8 cellular contexts compared by ENCODE assay signal in genomic region chr2:86562891-86563649, GRCh38. TPM values are rescaled to one million over a fixed set of nuclear protein-coding genes. Genes with fewer than 3 reads are reported as not detected.
DNase-seq lines count a peak whose midpoint lies in the region; ATAC-seq, FAIRE-seq and TF ChIP-seq lines count a peak whose summit lies in the region.

CHMP3 (minus strand) TSS chr2:86563443; CDS start chr2:86563348, 95 bp downstream.

- H4K20me1 ChIP-seq in H1 (replicated peaks in 1 of 2; ENCODE audit: control insufficient read depth in 1 of 2, insufficient read depth in 2 of 2, low read length in 2 of 2): no peaks in the 10 kb centered on the region

- H4K91ac ChIP-seq in H1 (replicated peaks; ENCODE audit: insufficient read length, low read length) (peak within 1 kb of the TSS; percentile 98), mesenchymal stem cell (ENCODE audit: low read length) (peak within 1 kb of the TSS; percentile 84)

- H3K9ac ChIP-seq in H1 (replicated peaks in 1 of 4; ENCODE audit: extremely low read depth in 1 of 4, low read depth in 3 of 4, low read length in 3 of 4) (peak within 1 kb of the TSS; percentile 89 to 99 (median 98)), mesenchymal stem cell (ENCODE audit: low read length) (peak within 1 kb of the TSS; percentile 100)

- H3K23me2 ChIP-seq in H1 (ENCODE audit: low read depth, low read length): peaks cover 5% of the 10 kb centered on the region; the same call in 1 of the 2 replicates

- TF ChIP-seq EP300 in H1 (IDR thresholded peaks at IDR 0.05; ENCODE audit: borderline replicate concordance in 1 of 2, low read depth in 2 of 2, low read length in 2 of 2): peak in 1 of 2 experiments; percentile 94; a peak in 2 of 3 replicates

- peak in 1 of 2 experiments; percentile 84; a peak in 2 of 3 replicates for TF ChIP-seq POLR2A in H1 (IDR thresholded peaks at IDR 0.05; ENCODE audit: control extremely low read depth in 1 of 2, low read depth in 2 of 2, low read length in 2 of 2)

- TF ChIP-seq CTCF in H1 (IDR thresholded peaks at IDR 0.05; ENCODE audit: control extremely low read depth in 1 of 3, insufficient read depth in 1 of 3, low read depth in 1 of 3, low read length in 3 of 3): no peak

- H3K18ac ChIP-seq in H1 (ENCODE audit: extremely low read depth, low read length): peak within 1 kb of the TSS; percentile 99
- peak within 1 kb of the TSS; percentile 94 to 99 for H3K18ac ChIP-seq in mesenchymal stem cell (ENCODE audit: low read depth in 1 of 2, low read length in 2 of 2)

- ATAC-seq in GM21367 (IDR thresholded peaks at IDR 0.05; ENCODE audit: unreplicated experiment): peak; percentile 78

- DNase-seq in COLO829 (ENCODE audit: low spot score) (peak; percentile 97), HTR-8/SVneo (ENCODE audit: insufficient read length, low spot score) (peak; percentile 99), NOMO-1 treated with dmso at 0.1 percent for 144 hours (lab: John Stamatoyannopoulos, UW; ENCODE audit: unreplicated experiment) (peak; percentile 93), H1 (ENCODE audit: low read depth in 1 of 2, low spot score in 2 of 2) (peak; percentile 82 to 94), mesenchymal stem cell (peak; percentile 97)
- peak; percentile 77 to 96 (median 92) for DNase-seq in activated CD8-positive, alpha-beta memory T cell treated with anti-CD3 and anti-CD28 coated beads for 48 hours (ENCODE audit: low read depth in 2 of 3, low spot score in 2 of 3)
- peak; percentile 94 for DNase-seq in stimulated activated CD8-positive, alpha-beta memory T cell treated with anti-CD3 and anti-CD28 coated beads, Interleukin-12 subunit alpha, Interleukin-12 subunit beta, amount 100 ng/mL, for 4 hours (ENCODE audit: low read depth)

- no peak for TF ChIP-seq RAD21 in H1 (IDR thresholded peaks at IDR 0.05 in 1 of 2, conservative IDR thresholded peaks at IDR 0.05 in 1 of 2; ENCODE audit: low read depth in 2 of 2, low read length in 2 of 2)

- H3K79me1 ChIP-seq in H1 (ENCODE audit: low read depth, low read length): peaks cover 4% of the 10 kb centered on the region
- H3K79me1 ChIP-seq in mesenchymal stem cell (replicated peaks; ENCODE audit: low read length, poor library complexity, severe bottlenecking): peaks cover 11% of the 10 kb centered on the region

- peak within 1 kb of the TSS; percentile 97 for H4K5ac ChIP-seq in H1 (ENCODE audit: insufficient read length, low read depth, low read length)

- H2AFZ ChIP-seq in H1 (ENCODE audit: low read length) (peak within 1 kb of the TSS; percentile 98), mesenchymal stem cell (ENCODE audit: low read depth, low read length) (peak within 1 kb of the TSS; percentile 93)

- H3K23ac ChIP-seq in H1 (ENCODE audit: insufficient read length) (no peak within 1 kb of the TSS), mesenchymal stem cell (ENCODE audit: low read length in 2 of 2) (peak within 1 kb of the TSS in 1 of 2 experiments; percentile 64)

- WGBS in H1 (ENCODE audit: extremely low coverage in 1 of 2, insufficient coverage in 1 of 2, insufficient read length in 1 of 2, insufficient replicate concordance in 2 of 2, low coverage in 1 of 2, low lambda C conversion rate in 2 of 2, missing lambda C conversion rate in 1 of 2), 2 experiments: 2% methylated on average over 51 of the region's 60 CpGs; no CpG with 5 or more reads in 1 of the 2 experiments
- under 1% methylated on average over 54 of the region's 60 CpGs for WGBS in mesenchymal stem cell

- H4K8ac ChIP-seq in H1 (ENCODE audit: extremely low read depth, insufficient read depth, low read length) (peak within 1 kb of the TSS; percentile 99), mesenchymal stem cell (ENCODE audit: low read length) (peak within 1 kb of the TSS; percentile 94)

- H3K4me3 ChIP-seq in H1 (ENCODE audit: extremely low read depth in 1 of 4, insufficient read depth in 2 of 4, low read depth in 3 of 4, low read length in 4 of 4): peak within 1 kb of the TSS; percentile 85 to 94 (median 90)
- H3K4me3 ChIP-seq in mesenchymal stem cell (ENCODE audit: insufficient read depth in 1 of 2, low read depth in 1 of 2, low read length in 2 of 2): peak within 1 kb of the TSS; percentile 76 to 97

- H2BK5ac ChIP-seq in H1 (ENCODE audit: low read depth, low read length) (peak within 1 kb of the TSS; percentile 99), mesenchymal stem cell (ENCODE audit: low read depth, low read length, poor library complexity, severe bottlenecking) (peak within 1 kb of the TSS; percentile 99)

- H2AK5ac ChIP-seq in H1 (ENCODE audit: low read depth, low read length) (peak within 1 kb of the TSS; percentile 44), mesenchymal stem cell (ENCODE audit: low read length, severe bottlenecking) (peak within 1 kb of the TSS; percentile 82)

- H3K27me3 ChIP-seq in H1 (replicated peaks in 1 of 4; ENCODE audit: control insufficient read depth in 3 of 4, extremely low read depth in 1 of 4, insufficient read depth in 3 of 4, low read length in 3 of 4) (peaks cover 0 to 2% (median 0%) of the 10 kb centered on the region in 4 experiments; a peak in 3 of 7 replicates), mesenchymal stem cell (ENCODE audit: control insufficient read depth in 1 of 2, insufficient read depth in 1 of 2, low read length in 2 of 2) (no peaks in the 10 kb centered on the region)

- peak within 1 kb of the TSS; percentile 98 for H3K27ac ChIP-seq in H1 (ENCODE audit: low read depth, low read length)
- peak within 1 kb of the TSS; percentile 100 for H3K27ac ChIP-seq in mesenchymal stem cell (ENCODE audit: low read length, poor library complexity, severe bottlenecking)

- H2BK120ac ChIP-seq in H1 (replicated peaks; ENCODE audit: low read depth, low read length) (peak within 1 kb of the TSS; percentile 92), mesenchymal stem cell (ENCODE audit: low read depth, low read length) (peak within 1 kb of the TSS; percentile 88)

- peaks cover 0 to 3% (median 0%) of the 10 kb centered on the region in 4 experiments; a peak in 2 of 7 replicates for H3K4me1 ChIP-seq in H1 (replicated peaks in 1 of 4; ENCODE audit: control insufficient read depth in 3 of 4, insufficient read depth in 4 of 4, low read length in 3 of 4)
- H3K4me1 ChIP-seq in mesenchymal stem cell (ENCODE audit: control insufficient read depth, insufficient read depth, low read depth, low read length): peaks cover 4% of the 10 kb centered on the region

- H3K4ac ChIP-seq in H1 (replicated peaks; ENCODE audit: insufficient read length, low read depth, low read length) (peak within 1 kb of the TSS; percentile 90), mesenchymal stem cell (ENCODE audit: low read depth in 1 of 2, low read length in 2 of 2) (peak within 1 kb of the TSS; percentile 84 to 88)

- peak within 1 kb of the TSS; percentile 72 to 77 for H3K4me2 ChIP-seq in H1 (ENCODE audit: insufficient read depth in 1 of 2, low read depth in 2 of 2, low read length in 2 of 2)
- peak within 1 kb of the TSS; percentile 44 for H3K4me2 ChIP-seq in mesenchymal stem cell (ENCODE audit: low read length, poor library complexity, severe bottlenecking)

- H3K79me2 ChIP-seq in H1 (ENCODE audit: control insufficient read depth in 1 of 2, insufficient read depth in 2 of 2, low read length in 2 of 2): peaks cover 0 to 39% of the 10 kb centered on the region in 2 experiments; a peak in 2 of 4 replicates

- H2BK15ac ChIP-seq in H1 (ENCODE audit: low read length): peak within 1 kb of the TSS; percentile 77; the same call in 1 of the 2 replicates
- peak within 1 kb of the TSS; percentile 95 for H2BK15ac ChIP-seq in mesenchymal stem cell (ENCODE audit: low read depth, poor library complexity, severe bottlenecking)

- CTCF ChIA-PET in H1 (lab: Charles Lee; ENCODE audit: partially characterized antibody): interaction anchor here (1.2 kb wide), 1 partner anchor 44 kb away, joined by 3 read pairs; no protein-coding TSS in a partner anchor

- peak within 1 kb of the TSS; percentile 97 for H2BK12ac ChIP-seq in H1 (ENCODE audit: low read depth, low read length)
- H2BK12ac ChIP-seq in mesenchymal stem cell (ENCODE audit: low read length in 2 of 2): peak within 1 kb of the TSS; percentile 14 to 65

- POLR2A ChIA-PET in H1 (lab: Charles Lee; ENCODE audit: partially characterized antibody): interaction anchor here (0.7 to 1.5 kb wide), 4 partner anchors 11 to 185 kb away, joined by 3 to 4 read pairs (median 4); no protein-coding TSS in a partner anchor

- FAIRE-seq in HTR-8/SVneo (lab: Jason Lieb, UNC): peak; percentile 94
- FAIRE-seq in H1 (lab: Jason Lieb, UNC): peak; percentile 19

- no peak within 1 kb of the TSS; the same call in 1 of the 2 replicates for H2BK20ac ChIP-seq in H1 (ENCODE audit: low read length)

- H3K9me3 ChIP-seq in H1 (ENCODE audit: insufficient read depth in 2 of 2, low read depth in 1 of 2, low read length in 1 of 2): no peaks in the 10 kb centered on the region
- H3K9me3 ChIP-seq in mesenchymal stem cell (ENCODE audit: control insufficient read depth, low read length): no peaks in the 10 kb centered on the region

- peak within 1 kb of the TSS; percentile 95 for H3K56ac ChIP-seq in H1 (replicated peaks; ENCODE audit: insufficient read length, low read depth, low read length)

- H3K14ac ChIP-seq in H1 (ENCODE audit: insufficient read length) (no peak within 1 kb of the TSS), mesenchymal stem cell (ENCODE audit: low read length in 2 of 2) (peak within 1 kb of the TSS in 1 of 2 experiments; percentile 94)

- H3K36me3 ChIP-seq in H1 (ENCODE audit: control insufficient read depth in 2 of 4, insufficient read depth in 4 of 4, low read length in 3 of 4) (no peaks in the 10 kb centered on the region), mesenchymal stem cell (ENCODE audit: control insufficient read depth in 1 of 2, insufficient read depth in 2 of 2, low read depth in 1 of 2, low read length in 2 of 2) (no peaks in the 10 kb centered on the region)

TF ChIP-seq in H1, 55 proteins besides CTCF, POLR2A, EP300 and RAD21 (continues in another document):
- TF ChIP-seq RXRA (IDR thresholded peaks at IDR 0.05; ENCODE audit: insufficient read depth, low read depth, low read length) (no peak), BCL11A (IDR thresholded peaks at IDR 0.05; ENCODE audit: low read depth in 2 of 2, low read length in 2 of 2) (no peak), SIX5 (IDR thresholded peaks at IDR 0.05; ENCODE audit: low read depth, low read length) (no peak), NANOG (IDR thresholded peaks at IDR 0.05; ENCODE audit: insufficient read depth, low read depth, low read length, poor library complexity, severe bottlenecking) (no peak), EZH2 (IDR thresholded peaks at IDR 0.05; ENCODE audit: low read depth, low read length, severe bottlenecking) (no peak)

RNA-seq across cellular contexts. Expression of gene CHMP3, which starts in this region (rescaled TPM):
- 21.7 and 21.9 TPM in 2 replicates for total RNA-seq in H1 (2021; fragmentation: NEBNext Ultra II Directional; extraction: Animal tissue kit (Norgen Biotek cat#: 25700))
- 7.9 and 11.7 TPM in 2 replicates for polyA plus RNA-seq in H1 (2011; rRNA removed)
- 18.9 TPM for polyA plus RNA-seq in H1 (2011; cell fraction: cytosol; rRNA removed)
- polyA plus RNA-seq in H1 (2011; cell fraction: nucleus; rRNA removed): 8.1 TPM
- 22.2 to 26.1 TPM (median 24.3 TPM) in 4 replicates for polyA plus RNA-seq in H1 (2012, experiment 1 of 2)
- polyA plus RNA-seq in H1 (2012, experiment 2 of 2): 5.0 TPM
- polyA plus RNA-seq in H1 (2013, experiment 1 of 2): 13.5 TPM
- 15.6 TPM for polyA plus RNA-seq in H1 (2013, experiment 2 of 2)
- polyA minus RNA-seq in H1 (2011; rRNA and poly(A)+ RNA removed): 15.0 and 24.8 TPM in 2 replicates
- polyA minus RNA-seq in H1 (2011; cell fraction: cytosol; rRNA and poly(A)+ RNA removed): 5.4 TPM
- 9.8 TPM for polyA minus RNA-seq in H1 (2011; cell fraction: nucleus; rRNA and poly(A)+ RNA removed)
- polyA plus RNA-seq in mesenchymal stem cell (2013, experiment 1 of 2): 76.1 TPM
- 77.7 TPM for polyA plus RNA-seq in mesenchymal stem cell (2013, experiment 2 of 2)

Comparison
In these comparisons a context has a peak if more than half of its experiments do, and no peak if none do; other contexts are left out.
1. Peak in every context shown above with its lines: DNase-seq, ATAC-seq, H3K4me3 ChIP-seq and H3K27ac ChIP-seq.